In genomic region chr13:31374682-31375081, GRCh38 we compare ENCODE assay signal across 23 cellular contexts.
"Had no signal": no experiment of that assay in that cellular context is flagged by ENCODE, and none has a peak within 500 bp of the region (broad histone marks: within the 10 kb centered on the region; RNA-seq: fewer than 3 reads in every experiment).

No MANE protein-coding gene starts in this region.

- H3K36me3 Mint-ChIP-seq: mesothelial cell of epicardium had no signal

- H3K27ac ChIP-seq: colonic mucosa, esophagus squamous epithelium, gastrocnemius medialis, heart right ventricle, left lung, lower lobe of right lung had no signal

- H3K4me3 ChIP-seq: colonic mucosa, esophagus squamous epithelium, gastrocnemius medialis, heart right ventricle, left lung, lower lobe of right lung, mucosa of descending colon had no signal

- H3K27me3 ChIP-seq: colonic mucosa, esophagus squamous epithelium, gastrocnemius medialis, heart right ventricle, left lung had no signal

- ATAC-seq: gastrocnemius medialis, heart right ventricle, left cardiac atrium, left lung, left ventricle myocardium superior, lower lobe of right lung, mucosa of descending colon had no signal

- H3K27ac Mint-ChIP-seq: dendritic cell treated with granulocyte-macrophage colony-stimulating factor and Interleukin-4, amounts not matched to agents 40 ng/mL and 50 ng/mL, for 4 days; mesothelial cell of epicardium had no signal

- H3K36me3 ChIP-seq: colonic mucosa, esophagus squamous epithelium, gastrocnemius medialis, heart right ventricle, left lung, lower lobe of right lung had no signal

- DNase-seq: colonic mucosa; cortex of kidney; effector CD4-positive, alpha-beta T cell; effector memory CD4-positive, alpha-beta T cell; esophagus squamous epithelium; foreskin fibroblast; foreskin melanocyte; gastrocnemius medialis; glutamatergic neuron; head of caudate nucleus; heart right ventricle; hippocampal formation; left cardiac atrium; left lung; left ventricle myocardium superior; lower lobe of right lung; mesenchymal stem cell; mucosa of descending colon had no signal

- H3K4me3 Mint-ChIP-seq: dendritic cell treated with granulocyte-macrophage colony-stimulating factor and Interleukin-4, amounts not matched to agents 40 ng/mL and 50 ng/mL, for 4 days; mesothelial cell of epicardium had no signal

- H3K4me1 ChIP-seq: colonic mucosa, gastrocnemius medialis, heart right ventricle, left lung, lower lobe of right lung had no signal

- H3K9me3 Mint-ChIP-seq: dendritic cell treated with granulocyte-macrophage colony-stimulating factor and Interleukin-4, amounts not matched to agents 40 ng/mL and 50 ng/mL, for 4 days had no signal

- H3K9me3 ChIP-seq: colonic mucosa, esophagus squamous epithelium, gastrocnemius medialis, heart right ventricle, left lung, lower lobe of right lung, mucosa of descending colon had no signal

- FAIRE-seq: endothelial cell of umbilical vein, islet of Langerhans, keratinocyte had no signal

- H3K27me3 Mint-ChIP-seq: dendritic cell treated with granulocyte-macrophage colony-stimulating factor and Interleukin-4, amounts not matched to agents 40 ng/mL and 50 ng/mL, for 4 days had no signal
